Comparison of ENCODE assay signal across 8 cellular contexts in the genomic region with DNA sequence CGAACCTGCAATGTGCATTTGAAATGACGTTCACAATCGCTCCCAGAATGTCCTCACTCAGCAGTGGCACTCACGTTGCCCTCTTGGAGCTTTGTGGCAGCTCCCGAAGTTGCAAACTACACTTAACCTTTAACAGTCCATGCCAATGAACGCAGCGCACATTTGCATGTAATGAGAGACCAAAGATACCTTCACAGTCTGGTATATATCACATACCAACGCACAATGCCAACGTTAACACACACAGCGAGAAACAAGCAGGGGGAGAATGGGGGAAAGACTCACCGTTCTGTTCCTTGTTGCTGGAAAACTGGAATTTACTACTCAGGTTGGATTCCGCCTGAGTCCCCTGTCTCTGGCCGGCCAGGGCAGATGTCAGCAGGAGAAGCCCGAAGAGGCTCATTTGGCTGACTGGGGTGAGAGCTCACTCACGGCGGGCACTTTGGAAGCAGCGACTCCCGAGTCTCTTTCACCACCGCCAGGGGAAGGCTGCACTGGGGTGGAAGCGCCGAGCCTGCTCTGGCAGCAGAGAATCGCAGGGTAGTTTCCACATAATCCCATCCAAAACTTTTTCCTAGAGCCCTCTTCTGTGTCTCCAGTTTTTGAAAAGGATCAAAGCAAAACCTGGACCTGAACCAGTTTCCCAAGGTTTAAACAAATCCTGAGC. TPM values are rescaled to one million over a fixed set of nuclear protein-coding genes. Genes with fewer than 3 reads are reported as not detected.
DNase-seq lines count a peak whose midpoint lies in the region; ATAC-seq and TF ChIP-seq lines count a peak whose summit lies in the region.

No MANE protein-coding gene starts in this region.

- ATAC-seq in left ventricle myocardium superior (peak; percentile 65), HG03571 (IDR thresholded peaks at IDR 0.05; ENCODE audit: unreplicated experiment) (no peak)

- no peaks in the 10 kb centered on the region for H3K27me3 ChIP-seq in osteoblast (ENCODE audit: insufficient read depth, low read length)

- peak overlapping the region; percentile 84 for H3K27ac ChIP-seq in osteoblast (ENCODE audit: low read depth, low read length)

- H4K20me1 ChIP-seq in osteoblast (ENCODE audit: insufficient read depth, low read length) = peaks cover 3% of the 10 kb centered on the region

- peak overlapping the region; percentile 49 for H2AFZ ChIP-seq in osteoblast (ENCODE audit: low read length)

- peak overlapping the region; percentile 98 for H3K4me2 ChIP-seq in osteoblast (ENCODE audit: insufficient read depth, low read length)

- H3K9me3 ChIP-seq in osteoblast (ENCODE audit: low read depth, low read length) = no peaks in the 10 kb centered on the region

- peak; percentile 52 for TF ChIP-seq CTCF in osteoblast (IDR thresholded peaks at IDR 0.05; ENCODE audit: extremely low read depth, low read depth, low read length)

- peak; percentile 11 for DNase-seq in NCI-H2196 (lab: John Stamatoyannopoulos, UW; ENCODE audit: unreplicated experiment)
- DNase-seq in NCI-H2196 treated with DMSO at 0.1 percent for 48 hours (lab: John Stamatoyannopoulos, UW; ENCODE audit: unreplicated experiment) = no peak
- peak; percentile 42 for DNase-seq in NCI-H146 (lab: John Stamatoyannopoulos, UW)
- DNase-seq in anterior cingulate cortex (lab: John Stamatoyannopoulos, UW) = peak in 53 of 58 donors; percentile 13 to 86 (median 44)
- DNase-seq in left ventricle myocardium superior = peak; percentile 79
- peak; percentile 93 for DNase-seq in osteoblast (ENCODE audit: insufficient read length, low spot score, missing footprints)
- no peak for DNase-seq in activated CD8-positive, alpha-beta memory T cell treated with anti-CD3 and anti-CD28 coated beads, Interleukin-2, amount 50 U/mL, for 4 hours

- peaks cover 54% of the 10 kb centered on the region for H3K79me2 ChIP-seq in osteoblast (ENCODE audit: insufficient read depth, low read length)

- H3K36me3 ChIP-seq in osteoblast (ENCODE audit: insufficient read depth, low read length) = peaks cover 3% of the 10 kb centered on the region

- H3K4me1 ChIP-seq in osteoblast (ENCODE audit: insufficient read depth, low read length) = peaks cover 60% of the 10 kb centered on the region

- H3K4me3 ChIP-seq in osteoblast (ENCODE audit: insufficient read depth, low read length) = peak overlapping the region; percentile 82

- intact Hi-C loops in left ventricle myocardium superior (cut with micrococcal nuclease) = no loop called here

RNA-seq across cellular contexts. Expression of gene PDGFC, which starts 1.0 kb away (rescaled TPM):
- total RNA-seq in left ventricle myocardium superior (12.8 TPM), osteoblast (145 and 147 TPM in 2 replicates)

Comparison
In these comparisons a context has a peak if more than half of its experiments do, and no peak if none do; other contexts are left out.
1. DNase-seq: peak in NCI-H2196 (single experiment), NCI-H146 (single experiment), anterior cingulate cortex (53 of 58), left ventricle myocardium superior (single experiment) and osteoblast (single experiment); none in NCI-H2196 treated with DMSO at 0.1 percent for 48 hours (single experiment) and activated CD8-positive, alpha-beta memory T cell treated with anti-CD3 and anti-CD28 coated beads, Interleukin-2, amount 50 U/mL, for 4 hours (single experiment).
2. RNA of gene PDGFC, which starts 1.0 kb away (total RNA-seq): 145 to 147 TPM in osteoblast; 12.8 TPM in left ventricle myocardium superior (single experiment); every median in the first group is over 10 times any median in the second.